Comparison of ENCODE assay signal across 29 cellular contexts in the genomic region with DNA sequence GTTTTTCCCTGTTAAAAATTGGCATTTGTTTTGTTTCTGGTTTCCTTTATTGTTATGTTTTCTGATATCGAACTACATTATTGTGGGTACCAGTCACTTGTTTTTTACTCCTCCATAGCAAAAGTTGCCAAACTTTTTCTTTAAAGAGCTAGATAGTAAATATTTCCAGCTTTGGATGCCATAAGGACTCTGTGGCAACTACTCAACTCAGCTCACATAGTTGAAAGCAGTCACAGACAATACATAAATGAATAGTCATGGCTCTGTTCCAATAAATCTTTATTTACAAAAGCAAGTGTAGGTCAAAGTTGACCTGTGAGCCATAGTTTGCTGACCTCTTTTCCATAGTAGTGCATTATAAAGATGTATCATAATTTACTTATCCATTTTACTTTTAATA.
"Had no signal": no experiment of that assay in that cellular context is flagged by ENCODE, and none has a peak within 500 bp of the region (broad histone marks: within the 10 kb centered on the region; RNA-seq: fewer than 3 reads in every experiment).

No MANE protein-coding gene starts in this region.

- H3K27ac Mint-ChIP-seq: activated B cell treated with CpG ODN at 0.5 μM for 24 hours; activated CD8-positive, alpha-beta T cell treated with anti-CD3 and anti-CD28 coated beads for 36 hours; activated naive CD8-positive, alpha-beta T cell; activated T-helper 17 cell treated with anti-CD3 and anti-CD28 coated beads, Interleukin-2, amount 50 U/mL, for 72 hours; effector memory CD8-positive, alpha-beta T cell had no signal

- DNase-seq: activated B cell treated with CpG ODN at 0.5 μM for 24 hours; activated CD4-positive, alpha-beta T cell treated with anti-CD3 and anti-CD28 coated beads for 48 hours; activated CD4-positive, alpha-beta T cell treated with anti-CD3 and anti-CD28 coated beads, Interleukin-2, amount 50 U/mL, for 1 hour; activated CD4-positive, alpha-beta T cell treated with anti-CD3 and anti-CD28 coated beads, Interleukin-2, amount 50 U/mL, for 48 hours; activated CD8-positive, alpha-beta memory T cell treated with anti-CD3 and anti-CD28 coated beads for 24 hours; activated CD8-positive, alpha-beta T cell treated with anti-CD3 and anti-CD28 coated beads for 36 hours; activated effector memory CD4-positive, alpha-beta T cell treated with Interleukin-2 at 50 U/mL for 16 hours; activated gamma-delta T cell treated with Interleukin-2 at 50 U/mL for 16 hours; activated naive CD4-positive, alpha-beta T cell treated with anti-CD3 and anti-CD28 coated beads, Interleukin-2, amount 50 U/mL, for 16 hours; activated naive CD4-positive, alpha-beta T cell treated with Interleukin-2 at 50 U/mL for 16 hours; activated T-cell treated with anti-CD3 and anti-CD28 coated beads, Interleukin-2, amount 50 U/mL, for 4 hours; amniotic stem cell; anterior cingulate cortex; brain microvascular endothelial cell; caudate nucleus; cortex of kidney; dermis blood vessel endothelial cell; effector CD4-positive, alpha-beta T cell; effector memory CD8-positive, alpha-beta T cell; esophagus squamous epithelium; foreskin melanocyte; heart right ventricle; T-helper 9 cell; WERI-Rb-1 had no signal

- H2AFZ ChIP-seq: hepatocyte had no signal

- H3K4me1 Mint-ChIP-seq: activated B cell treated with CpG ODN at 0.5 μM for 24 hours; activated T-helper 17 cell treated with anti-CD3 and anti-CD28 coated beads, Interleukin-2, amount 50 U/mL, for 72 hours had no signal

- H3K9me3 Mint-ChIP-seq: activated B cell treated with CpG ODN at 0.5 μM for 24 hours; activated CD8-positive, alpha-beta T cell treated with anti-CD3 and anti-CD28 coated beads for 36 hours had no signal

- H3K27me3 ChIP-seq: brain microvascular endothelial cell, esophagus squamous epithelium, gastroesophageal sphincter, hepatocyte had no signal

- H3K9me3 ChIP-seq: esophagus squamous epithelium, gastroesophageal sphincter, heart right ventricle had no signal

- H3K27me3 Mint-ChIP-seq: activated B cell treated with CpG ODN at 0.5 μM for 24 hours; activated CD8-positive, alpha-beta T cell treated with anti-CD3 and anti-CD28 coated beads for 36 hours; activated naive CD8-positive, alpha-beta T cell; activated T-helper 17 cell treated with anti-CD3 and anti-CD28 coated beads, Interleukin-2, amount 50 U/mL, for 72 hours; effector memory CD8-positive, alpha-beta T cell had no signal

- H3K4me3 Mint-ChIP-seq: activated B cell treated with CpG ODN at 0.5 μM for 24 hours; activated CD8-positive, alpha-beta T cell treated with anti-CD3 and anti-CD28 coated beads for 36 hours; activated naive CD8-positive, alpha-beta T cell; activated T-cell treated with anti-CD3 and anti-CD28 coated beads, Interleukin-2, amount 50 U/mL, for 4 hours; activated T-helper 17 cell treated with anti-CD3 and anti-CD28 coated beads, Interleukin-2, amount 50 U/mL, for 72 hours; effector memory CD8-positive, alpha-beta T cell had no signal

- H3K4me1 ChIP-seq: esophagus squamous epithelium, gastroesophageal sphincter, heart right ventricle had no signal

- H3K36me3 ChIP-seq: brain microvascular endothelial cell, esophagus squamous epithelium, gastroesophageal sphincter, heart right ventricle, WERI-Rb-1 had no signal

- ATAC-seq: activated CD4-positive, CD25-positive, alpha-beta regulatory T cell treated with anti-CD3 and anti-CD28 coated beads, Interleukin-2, amount 50 U/mL, for 24 hours; activated CD8-positive, alpha-beta T cell treated with anti-CD3 and anti-CD28 coated beads for 36 hours; activated T-cell treated with anti-CD3 and anti-CD28 coated beads, Interleukin-2, amount 50 U/mL, for 4 hours; activated T-helper 17 cell treated with anti-CD3 and anti-CD28 coated beads, Interleukin-2, amount 50 U/mL, for 72 hours; effector memory CD8-positive, alpha-beta T cell; gastroesophageal sphincter; heart right ventricle had no signal

- H3K4me2 ChIP-seq: hepatocyte had no signal

- H3K79me2 ChIP-seq: hepatocyte had no signal

- H3K4me3 ChIP-seq: esophagus squamous epithelium, gastroesophageal sphincter, heart right ventricle, hepatocyte had no signal

- H3K27ac ChIP-seq: brain microvascular endothelial cell, esophagus squamous epithelium, gastroesophageal sphincter, heart right ventricle, hepatocyte, WERI-Rb-1 had no signal

- H3K36me3 Mint-ChIP-seq: activated naive CD8-positive, alpha-beta T cell had no signal
